22 cellular contexts compared by ENCODE assay signal in genomic region chr3:195165264-195165608, GRCh38.
A peak's percentile ranks its signal among the peaks of the same experiment; 100 is the strongest.
DNase-seq lines count a peak whose midpoint lies in the region; ATAC-seq, FAIRE-seq and TF ChIP-seq lines count a peak whose summit lies in the region.
"Had no signal": no experiment of that assay in that cellular context is flagged by ENCODE, and none has a peak within 500 bp of the region (broad histone marks: within the 10 kb centered on the region; RNA-seq: fewer than 3 reads in every experiment).

No MANE protein-coding gene starts in this region.

- H3K4me1 ChIP-seq in HepG2 (ENCODE audit: insufficient read depth, low read length) (peaks cover 92% of the 10 kb centered on the region), right lobe of liver (peaks cover 0 to 5% (median 0%) of the 10 kb centered on the region in 4 donors), endodermal cell (ENCODE audit: control insufficient read depth, insufficient read depth, low read length) (no peaks in the 10 kb centered on the region)

- H3K27me3 Mint-ChIP-seq in endodermal cell (ENCODE audit: insufficient read depth): no peaks in the 10 kb centered on the region

- no peaks in the 10 kb centered on the region for H3K36me3 ChIP-seq in HepG2 (replicated peaks in 1 of 2; ENCODE audit: control insufficient read depth in 1 of 2, insufficient read depth in 2 of 2, low read length in 2 of 2)
- no peaks in the 10 kb centered on the region for H3K36me3 ChIP-seq in right lobe of liver
- H3K36me3 ChIP-seq in endodermal cell (ENCODE audit: control insufficient read depth, insufficient read depth, low read length): no peaks in the 10 kb centered on the region

- CTCF ChIA-PET in HepG2 (lab: Yijun Ruan, JAX; ENCODE audit: low intra/inter-chr PET ratio, low total read pairs): interaction anchor here (1.2 kb wide), 1 partner anchor 95 kb away, joined by 3 read pairs; no protein-coding TSS in a partner anchor

- H3K9me3 Mint-ChIP-seq in endodermal cell: no peaks in the 10 kb centered on the region

- 0 out of 4 replicates have a peak, but pooled peaks of 1 of the 2 experiments have one; percentile 7 for TF ChIP-seq POLR2A in HepG2 (IDR thresholded peaks at IDR 0.05; ENCODE audit: insufficient read depth in 1 of 2, low read depth in 2 of 2, low read length in 2 of 2)
- TF ChIP-seq POLR2A in right lobe of liver (IDR thresholded peaks at IDR 0.05): no peak

- H3K4me3 ChIP-seq in HepG2 (replicated peaks in 1 of 3; ENCODE audit: insufficient read depth in 1 of 3, low read depth in 2 of 3, low read length in 3 of 3): peak overlapping the region in 2 of 3 experiments; percentile 21 to 51; a peak in 4 of 6 replicates
- no peak overlapping the region for H3K4me3 ChIP-seq in right lobe of liver
- H3K4me3 ChIP-seq in HL-60 (replicated peaks; ENCODE audit: insufficient read depth, low read length): no peak overlapping the region
- no peak overlapping the region for H3K4me3 ChIP-seq in endodermal cell (ENCODE audit: low read length)

- TF ChIP-seq CTCF in HepG2 (CRISPR knock-in tag; IDR thresholded peaks at IDR 0.05): no peak
- TF ChIP-seq CTCF in right lobe of liver (IDR thresholded peaks at IDR 0.05): no peak
- no peak for TF ChIP-seq CTCF in HL-60 (IDR thresholded peaks at IDR 0.05; ENCODE audit: insufficient read depth, low read length)
- TF ChIP-seq CTCF in endodermal cell (conservative IDR thresholded peaks at IDR 0.05): no peak

- peak overlapping the region; percentile 85 for H3K9ac ChIP-seq in HepG2 (ENCODE audit: insufficient read depth, low read depth, low read length)
- H3K9ac ChIP-seq in endodermal cell (ENCODE audit: extremely low read depth, low read length, poor library complexity, severe bottlenecking): no peak overlapping the region
- H3K9ac ChIP-seq: KMS-11, SK-N-SH had no signal

- H3K4me1 Mint-ChIP-seq in endodermal cell: peaks cover 4% of the 10 kb centered on the region

- no peak for FAIRE-seq in HepG2 (lab: Jason Lieb, UNC)
- FAIRE-seq: GM12891, H1 had no signal

- H3K4me3 Mint-ChIP-seq in endodermal cell: no peak overlapping the region

- POLR2A ChIA-PET in HepG2 (lab: Yijun Ruan, JAX): interaction anchor here (0.7 to 1.0 kb wide), 4 partner anchors 10 to 493 kb away, joined by 3 to 5 read pairs (median 3); partner anchors contain the start of gene LSG1

- no peak overlapping the region for H2AFZ ChIP-seq in HepG2 (ENCODE audit: low read length)

- TF ChIP-seq RAD21 in HepG2 (CRISPR knock-in tag; IDR thresholded peaks at IDR 0.05): no peak

- in situ Hi-C loops in HepG2 (cut with HindIII; ENCODE audit: extremely low pct_ligation_motif_present, low pct_unique_long_range_greater_than_20kb): no loop called here

- intact Hi-C loops in HepG2 (cut with micrococcal nuclease; ENCODE audit: unreplicated experiment) (loop anchor here (2.0 to 5.0 kb wide), 3 partner anchors 34 to 483 kb away; no protein-coding TSS in a partner anchor), right lobe of liver (cut with DNase I) (no loop called here)

- H4K20me1 ChIP-seq in HepG2 (ENCODE audit: insufficient read depth, low read length): no peaks in the 10 kb centered on the region

- DNase-seq in HepG2 (ENCODE audit: low spot score) (no peak), right lobe of liver (no peak), HL-60 (ENCODE audit: low read depth in 1 of 2, low spot score in 1 of 2) (no peak), endodermal cell (no peak), COLO668 (lab: John Stamatoyannopoulos, UW; ENCODE audit: unreplicated experiment) (no peak)
- DNase-seq: C1 segment of cervical spinal cord, COR-L47, EL, NCI-H1436, NCI-H1930, NCI-H226, NCI-H524, NCI-H82, PC-3, RPMI8226, SHP77 treated with DMSO at 0.1 percent for 48 hours, SK-N-SH had no signal

- peaks cover 3% of the 10 kb centered on the region for H3K79me2 ChIP-seq in HepG2 (ENCODE audit: insufficient read depth, low read length)

- ATAC-seq in HepG2: peak; percentile 2
- ATAC-seq in right lobe of liver: no peak
- ATAC-seq in GM21447 (IDR thresholded peaks at IDR 0.05; ENCODE audit: unreplicated experiment): no peak
- ATAC-seq in GM21619 (IDR thresholded peaks at IDR 0.05; ENCODE audit: unreplicated experiment): no peak
- ATAC-seq: PC-3 had no signal

- peak overlapping the region; percentile 77 for H3K4me2 ChIP-seq in HepG2 (ENCODE audit: low read depth, low read length)
- H3K4me2 ChIP-seq: KMS-11, SK-N-SH had no signal

- peaks cover 8% of the 10 kb centered on the region for H3K36me3 Mint-ChIP-seq in endodermal cell (ENCODE audit: low read depth)

- 11% methylated on average over 4 of the region's 7 CpGs for WGBS in HepG2 (ENCODE audit: low lambda C conversion rate)
- 88% methylated on average over 5 of the region's 7 CpGs for WGBS in right lobe of liver (ENCODE audit: insufficient coverage, low coverage, low lambda C conversion rate, missing lambda C conversion rate)
- WGBS in endodermal cell (ENCODE audit: insufficient coverage in 1 of 2, insufficient read length in 1 of 2), 2 experiments: 93 to 100% methylated on average over 3 to 7 of the region's 7 CpGs

- no peaks in the 10 kb centered on the region for H3K9me3 ChIP-seq in HepG2 (ENCODE audit: low read length)
- no peaks in the 10 kb centered on the region for H3K9me3 ChIP-seq in right lobe of liver
- H3K9me3 ChIP-seq in endodermal cell (ENCODE audit: control insufficient read depth, low read length): no peaks in the 10 kb centered on the region
- H3K9me3 ChIP-seq: SK-N-SH had no signal

- BruUV-seq in HepG2 (replicated peaks; lab: Mats Ljungman, UMichigan): TSS peak; percentile 95

- peak overlapping the region; percentile 100 for H3K27ac ChIP-seq in HepG2 (ENCODE audit: extremely low read length, insufficient read depth, low read length)
- no peak overlapping the region for H3K27ac ChIP-seq in right lobe of liver
- peak overlapping the region; percentile 57 for H3K27ac ChIP-seq in HL-60 (replicated peaks)
- H3K27ac ChIP-seq in endodermal cell (ENCODE audit: low read depth, low read length): no peak overlapping the region
- H3K27ac ChIP-seq: KMS-11 had no signal

- H3K27me3 ChIP-seq in HepG2 (ENCODE audit: control insufficient read depth in 1 of 2, insufficient read depth in 2 of 2, low read length in 2 of 2) (no peaks in the 10 kb centered on the region), right lobe of liver (no peaks in the 10 kb centered on the region), HL-60 (ENCODE audit: insufficient read depth, poor library complexity, severe bottlenecking) (no peaks in the 10 kb centered on the region), endodermal cell (ENCODE audit: control insufficient read depth, insufficient read depth, low read length, poor library complexity, severe bottlenecking) (no peaks in the 10 kb centered on the region)

- TF ChIP-seq EP300 in HepG2 (IDR thresholded peaks at IDR 0.05; ENCODE audit: low read depth in 2 of 2, low read length in 2 of 2) (no peak), HepG2 (CRISPR knock-in tag; IDR thresholded peaks at IDR 0.05; ENCODE audit: borderline replicate concordance) (no peak)

- H3K27ac Mint-ChIP-seq in endodermal cell: peak overlapping the region; percentile 21

TF ChIP-seq in HepG2, 621 proteins besides CTCF, POLR2A, EP300 and RAD21 (continues in another document):
- TF ChIP-seq ZNF687 (CRISPR knock-in tag; IDR thresholded peaks at IDR 0.05) (peak; percentile 2; the same call in 1 of the 2 replicates), ELF4 (CRISPR knock-in tag; IDR thresholded peaks at IDR 0.05; ENCODE audit: borderline replicate concordance) (peak; percentile 36; the same call in 1 of the 2 replicates), TOE1 (CRISPR knock-in tag; IDR thresholded peaks at IDR 0.05) (no peak), BORCS8-MEF2B (CRISPR knock-in tag; IDR thresholded peaks at IDR 0.05) (no peak), ARNT (IDR thresholded peaks at IDR 0.05) (no peak), ZNF781 (CRISPR knock-in tag; IDR thresholded peaks at IDR 0.05; ENCODE audit: borderline replicate concordance, not compliant biosample characterization) (peak; percentile 10), SRSF9 (IDR thresholded peaks at IDR 0.05; ENCODE audit: borderline replicate concordance, insufficient read depth, low read depth, low read length, poor library complexity, severe bottlenecking) (no peak), GFI1 (CRISPR knock-in tag; IDR thresholded peaks at IDR 0.05; ENCODE audit: borderline replicate concordance) (no peak), NFKB2 (CRISPR knock-in tag; IDR thresholded peaks at IDR 0.05; ENCODE audit: borderline replicate concordance) (0 out of 2 replicates have a peak, but pooled peaks have one; percentile 21), DNMT3B (CRISPR knock-in tag; conservative IDR thresholded peaks at IDR 0.05) (peak; percentile 45; the same call in 1 of the 2 replicates), FOSL1 (CRISPR knock-in tag; IDR thresholded peaks at IDR 0.05; ENCODE audit: borderline replicate concordance) (no peak), ZNF501 (CRISPR knock-in tag; IDR thresholded peaks at IDR 0.05) (peak; percentile 37; the same call in 1 of the 2 replicates), KDM5B (CRISPR knock-in tag; IDR thresholded peaks at IDR 0.05; ENCODE audit: borderline replicate concordance) (0 out of 2 replicates have a peak, but pooled peaks have one; percentile 24)

Comparison
In these comparisons a context has a peak if more than half of its experiments do, and no peak if none do; other contexts are left out.
1. H3K27ac ChIP-seq: peak in HepG2 (single experiment) and HL-60 (single experiment); none in right lobe of liver (0 of 3) and endodermal cell (single experiment).
2. H3K4me3 ChIP-seq: peak in HepG2 (2 of 3); none in right lobe of liver (0 of 3), HL-60 (single experiment) and endodermal cell (single experiment).